ENCODE assay signal across 21 cellular contexts in genomic region chr22:49566693-49567092, GRCh38.
DNase-seq lines count a peak whose midpoint lies in the region; ATAC-seq, FAIRE-seq and TF ChIP-seq lines count a peak whose summit lies in the region.
"Had no signal": no experiment of that assay in that cellular context is flagged by ENCODE, and none has a peak within 500 bp of the region (broad histone marks: within the 10 kb centered on the region; RNA-seq: fewer than 3 reads in every experiment).

No MANE protein-coding gene starts in this region.

- H3K27me3 ChIP-seq in Peyer's patch (no peaks in the 10 kb centered on the region), spleen (replicated peaks in 1 of 7) (no peaks in the 10 kb centered on the region)
- H3K27me3 ChIP-seq: BE2C had no signal

- H3K27ac ChIP-seq in Peyer's patch (no peak overlapping the region), kidney (ENCODE audit: low read depth in 2 of 2, low read length in 2 of 2) (no peak overlapping the region), spleen (no peak overlapping the region)
- H3K27ac ChIP-seq: PC-9 had no signal

- ATAC-seq in HG02884 (IDR thresholded peaks at IDR 0.05; ENCODE audit: unreplicated experiment), result no peak

- TF ChIP-seq POLR2A in Peyer's patch (IDR thresholded peaks at IDR 0.05) (no peak), spleen (IDR thresholded peaks at IDR 0.05) (no peak)

- H3K27ac Mint-ChIP-seq in activated T-cell treated with anti-CD3 and anti-CD28 coated beads, Interleukin-2, amount 50 U/mL, for 24 hours, result no peak overlapping the region
- H3K27ac Mint-ChIP-seq: CD4-positive, alpha-beta memory T cell; HFFc6; IgD-negative memory B cell had no signal

- H3K4me1 ChIP-seq in Peyer's patch, result no peaks in the 10 kb centered on the region
- H3K4me1 ChIP-seq in kidney (ENCODE audit: control insufficient read depth in 1 of 2, insufficient read depth in 1 of 2, low read depth in 1 of 2, low read length in 2 of 2), result no peaks in the 10 kb centered on the region
- peaks cover 0 to 30% (median 12%) of the 10 kb centered on the region in 6 donors for H3K4me1 ChIP-seq in spleen
- H3K4me1 ChIP-seq: BE2C had no signal

- H3K36me3 Mint-ChIP-seq in activated T-cell treated with anti-CD3 and anti-CD28 coated beads, Interleukin-2, amount 50 U/mL, for 24 hours (ENCODE audit: low read depth), result peaks cover 42% of the 10 kb centered on the region
- H3K36me3 Mint-ChIP-seq: CD4-positive, alpha-beta memory T cell; IgD-negative memory B cell had no signal

- H3K9me3 Mint-ChIP-seq in activated T-cell treated with anti-CD3 and anti-CD28 coated beads, Interleukin-2, amount 50 U/mL, for 24 hours, result no peaks in the 10 kb centered on the region
- H3K9me3 Mint-ChIP-seq: CD4-positive, alpha-beta memory T cell; IgD-negative memory B cell had no signal

- peaks cover 2% of the 10 kb centered on the region for H3K4me1 Mint-ChIP-seq in activated T-cell treated with anti-CD3 and anti-CD28 coated beads, Interleukin-2, amount 50 U/mL, for 24 hours (ENCODE audit: low read depth)
- H3K4me1 Mint-ChIP-seq: CD4-positive, alpha-beta memory T cell; IgD-negative memory B cell had no signal

- DNase-seq in activated T-cell treated with anti-CD3 and anti-CD28 coated beads, Interleukin-2, amount 50 U/mL, for 24 hours, result peak; percentile 8
- DNase-seq in activated T-cell treated with anti-CD3 and anti-CD28 coated beads for 4 hours, result no peak
- DNase-seq in Peyer's patch, result peak in 2 of 3 donors; percentile 25 to 33
- peak; percentile 31 for DNase-seq in kidney
- peak; percentile 47 for DNase-seq in spleen
- DNase-seq in RPMI8226, result no peak
- no peak for DNase-seq in NCI-H128 (lab: John Stamatoyannopoulos, UW; ENCODE audit: unreplicated experiment)
- DNase-seq: 8988T; BE2C; Calu3; CD4-positive, alpha-beta memory T cell; DMS53; HFFc6; NCI-H1417; NCI-H1930; NCI-H2171 treated with DMSO at 0.1 percent for 48 hours; NCI-H446 treated with DMSO at 0.1 percent for 48 hours; PC-9 had no signal

- 86 to 95% (median 89%) methylated on average over 11 to 13 of the region's 13 CpGs for WGBS in spleen, 5 donors

- H3K36me3 ChIP-seq in Peyer's patch (no peaks in the 10 kb centered on the region), kidney (ENCODE audit: control insufficient read depth in 1 of 2, insufficient read depth in 2 of 2, low read length in 2 of 2) (no peaks in the 10 kb centered on the region), spleen (peaks cover 0 to 11% (median 0%) of the 10 kb centered on the region in 6 donors)
- H3K36me3 ChIP-seq: BE2C had no signal

- no peak for TF ChIP-seq CTCF in Peyer's patch (IDR thresholded peaks at IDR 0.05)
- no peak for TF ChIP-seq CTCF in kidney (IDR thresholded peaks at IDR 0.05; ENCODE audit: borderline replicate concordance, extremely low read depth, insufficient read depth)
- TF ChIP-seq CTCF in spleen (IDR thresholded peaks at IDR 0.05 in 8 of 11, conservative IDR thresholded peaks at IDR 0.05 in 3 of 11), result no peak

- H3K9ac ChIP-seq in kidney (ENCODE audit: low read length in 2 of 2), result no peak overlapping the region

- H3K27me3 Mint-ChIP-seq in activated T-cell treated with anti-CD3 and anti-CD28 coated beads, Interleukin-2, amount 50 U/mL, for 24 hours, result no peaks in the 10 kb centered on the region
- H3K27me3 Mint-ChIP-seq: CD4-positive, alpha-beta memory T cell; IgD-negative memory B cell had no signal

- intact Hi-C loops in kidney (cut with DNase I), result no loop called here
- intact Hi-C loops in spleen (cut with DNase I; ENCODE audit: low total_unique reads), result loop anchor here (5.0 kb wide), 1 partner anchor 194 kb away; no protein-coding TSS in a partner anchor

- no peak overlapping the region for H3K4me3 Mint-ChIP-seq in activated T-cell treated with anti-CD3 and anti-CD28 coated beads, Interleukin-2, amount 50 U/mL, for 24 hours
- H3K4me3 Mint-ChIP-seq: CD4-positive, alpha-beta memory T cell; HFFc6 had no signal

- H3K4me3 ChIP-seq in Peyer's patch, result no peak overlapping the region
- no peak overlapping the region for H3K4me3 ChIP-seq in kidney (ENCODE audit: low read length in 2 of 2)
- no peak overlapping the region for H3K4me3 ChIP-seq in spleen
- H3K4me3 ChIP-seq: PC-9 had no signal

- H3K9me3 ChIP-seq in Peyer's patch (no peaks in the 10 kb centered on the region), kidney (ENCODE audit: control insufficient read depth in 1 of 2, low read length in 2 of 2) (no peaks in the 10 kb centered on the region), spleen (no peaks in the 10 kb centered on the region)
- H3K9me3 ChIP-seq: BE2C had no signal

- no peak for FAIRE-seq in kidney (lab: Jason Lieb, UNC)
- FAIRE-seq: H1 had no signal

Comparison
In these comparisons a context has a peak if more than half of its experiments do, and no peak if none do; other contexts are left out.
1. DNase-seq: peak in activated T-cell treated with anti-CD3 and anti-CD28 coated beads, Interleukin-2, amount 50 U/mL, for 24 hours (single experiment), Peyer's patch (2 of 3), kidney (single experiment) and spleen (single experiment); none in activated T-cell treated with anti-CD3 and anti-CD28 coated beads for 4 hours (single experiment), RPMI8226 (single experiment) and NCI-H128 (single experiment).